ENCODE assay signal across 9 cellular contexts in genomic region chr7:87148332-87148955, GRCh38. TPM values are rescaled to one million over a fixed set of nuclear protein-coding genes. Genes with fewer than 3 reads are reported as not detected.
A peak's percentile ranks its signal among the peaks of the same experiment; 100 is the strongest.
DNase-seq lines count a peak whose midpoint lies in the region; ATAC-seq, FAIRE-seq and TF ChIP-seq lines count a peak whose summit lies in the region.
"Had no signal": no experiment of that assay in that cellular context is flagged by ENCODE, and none has a peak within 500 bp of the region (broad histone marks: within the 10 kb centered on the region; RNA-seq: fewer than 3 reads in every experiment).

No MANE protein-coding gene starts in this region.

- H4K91ac ChIP-seq in H9 (ENCODE audit: insufficient read length, low read depth, low read length) = no peak overlapping the region

- no peak overlapping the region for H3K56ac ChIP-seq in H9 (ENCODE audit: insufficient read length, low read depth, low read length)

- H2BK15ac ChIP-seq in H9 (ENCODE audit: low read depth, low read length) = no peak overlapping the region

- H3K23me2 ChIP-seq in H9 (ENCODE audit: insufficient read length, low read depth, low read length, poor library complexity, severe bottlenecking) = peaks cover 3% of the 10 kb centered on the region

- H3K4me1 ChIP-seq in CD8-positive, alpha-beta T cell (ENCODE audit: insufficient read depth, low read length) = peaks cover 5% of the 10 kb centered on the region
- H3K4me1 ChIP-seq in H9 (ENCODE audit: insufficient read depth, low read length) = no peaks in the 10 kb centered on the region
- peaks cover 9% of the 10 kb centered on the region for H3K4me1 ChIP-seq in keratinocyte (ENCODE audit: control insufficient read depth, extremely low read depth, insufficient read depth, low read length)
- peaks cover 0 to 11% (median 5%) of the 10 kb centered on the region in 4 donors for H3K4me1 ChIP-seq in stomach

- peak; percentile 49 for TF ChIP-seq CTCF in CD8-positive, alpha-beta T cell (IDR thresholded peaks at IDR 0.05)
- TF ChIP-seq CTCF in H9 (conservative IDR thresholded peaks at IDR 0.05) (peak; percentile 73), keratinocyte (optimal IDR thresholded peaks at IDR 0.05 in 1 of 3, IDR thresholded peaks at IDR 0.05 in 1 of 3, conservative IDR thresholded peaks at IDR 0.05 in 1 of 3; ENCODE audit: extremely low read depth in 1 of 3, insufficient read depth in 2 of 3, low read length in 3 of 3) (peak in 2 of 3 experiments; percentile 30 to 48), stomach (IDR thresholded peaks at IDR 0.05) (peak in 3 of 7 experiments; percentile 19 to 43 (median 34))

- no peak overlapping the region for H3K4me3 ChIP-seq in CD8-positive, alpha-beta T cell (ENCODE audit: low read depth, low read length)
- no peak overlapping the region for H3K4me3 ChIP-seq in keratinocyte (ENCODE audit: control insufficient read depth in 2 of 3, extremely low read depth in 1 of 3, insufficient read depth in 2 of 3, low read depth in 1 of 3, low read length in 3 of 3)
- H3K4me3 ChIP-seq in stomach = no peak overlapping the region

- H2BK120ac ChIP-seq in H9 (ENCODE audit: low read depth, low read length, poor library complexity, severe bottlenecking) = no peak overlapping the region

- no peak overlapping the region for H2BK12ac ChIP-seq in H9 (ENCODE audit: insufficient read length, low read depth, low read length)

- peaks cover 12% of the 10 kb centered on the region for H3K4me1 Mint-ChIP-seq in CD8-positive, alpha-beta T cell (ENCODE audit: low read depth)
- H3K4me1 Mint-ChIP-seq in H9 = peaks cover 6 to 7% of the 10 kb centered on the region in 2 experiments; a peak in 3 of 4 replicates

- no peak overlapping the region for H2BK5ac ChIP-seq in H9 (ENCODE audit: insufficient read length, low read length)

- no peak overlapping the region for H3K14ac ChIP-seq in H9 (ENCODE audit: insufficient read depth, low read length)

- intact Hi-C loops in CD8-positive, alpha-beta T cell (cut with DNase I, micrococcal nuclease) = loop anchor here (1.0 to 2.0 kb wide), 3 partner anchors 209 to 222 kb away; no protein-coding TSS in a partner anchor
- intact Hi-C loops in stomach (cut with DNase I; ENCODE audit: low total_unique reads) = no loop called here

- no peak overlapping the region for H3T11ph ChIP-seq in H9 (ENCODE audit: low read length)

- no peaks in the 10 kb centered on the region for H3K9me3 Mint-ChIP-seq in CD8-positive, alpha-beta T cell
- H3K9me3 Mint-ChIP-seq in H9 = peaks cover 0 to 4% of the 10 kb centered on the region in 2 experiments; a peak in 1 of 5 replicates
- H3K9me3 Mint-ChIP-seq: IgD-negative memory B cell had no signal

- dilution Hi-C loops in keratinocyte (cut with MboI; ENCODE audit: extremely low pct_ligation_motif_present, low sequenced_read_pairs) = no loop called here

- no peaks in the 10 kb centered on the region for H3K9me1 ChIP-seq in keratinocyte (ENCODE audit: control insufficient read depth, extremely low read depth, insufficient read depth, low read length)

- H3K4ac ChIP-seq in H9 (ENCODE audit: low read depth, low read length) = no peak overlapping the region

- H3K4me2 ChIP-seq in H9 (ENCODE audit: insufficient read depth, insufficient read length, low read length) (no peak overlapping the region), keratinocyte (ENCODE audit: control insufficient read depth, extremely low read depth, insufficient read depth, low read depth, low read length) (no peak overlapping the region)

- no peak overlapping the region for H3K27ac ChIP-seq in CD8-positive, alpha-beta T cell (ENCODE audit: low read depth, low read length)
- H3K27ac ChIP-seq in H9 (ENCODE audit: insufficient read length, low read depth, low read length) = no peak overlapping the region
- H3K27ac ChIP-seq in keratinocyte (ENCODE audit: control insufficient read depth, insufficient read depth, low read length) = no peak overlapping the region
- no peak overlapping the region for H3K27ac ChIP-seq in stomach

- no peak for TF ChIP-seq POLR2A in stomach (IDR thresholded peaks at IDR 0.05)

- H3K36me3 ChIP-seq in CD8-positive, alpha-beta T cell (ENCODE audit: insufficient read depth, low read length) = no peaks in the 10 kb centered on the region
- no peaks in the 10 kb centered on the region for H3K36me3 ChIP-seq in keratinocyte (ENCODE audit: control insufficient read depth in 2 of 2, extremely low read depth in 1 of 2, insufficient read depth in 2 of 2, low read length in 2 of 2)
- H3K36me3 ChIP-seq in stomach = no peaks in the 10 kb centered on the region

- POLR2A ChIA-PET in CD8-positive, alpha-beta T cell (lab: Charles Lee) = interaction anchor here (1.2 to 2.2 kb wide), 2 partner anchors 72 to 206 kb away, joined by 3 to 6 read pairs; partner anchors contain the start of gene TMEM243

- no peak for ATAC-seq in CD8-positive, alpha-beta T cell
- ATAC-seq in HG02852 (IDR thresholded peaks at IDR 0.05; ENCODE audit: unreplicated experiment) = no peak
- no peak for ATAC-seq in GM19351 (IDR thresholded peaks at IDR 0.05; ENCODE audit: unreplicated experiment)

- no peak overlapping the region for H3K4me3 Mint-ChIP-seq in CD8-positive, alpha-beta T cell
- H3K4me3 Mint-ChIP-seq in H9 = no peak overlapping the region

- H3K18ac ChIP-seq in H9 (ENCODE audit: insufficient read length, low read depth, low read length) = no peak overlapping the region

- H3K79me1 ChIP-seq in H9 (ENCODE audit: insufficient read depth, low read depth, low read length, poor library complexity, severe bottlenecking) = no peaks in the 10 kb centered on the region

- no peaks in the 10 kb centered on the region for H4K20me1 ChIP-seq in H9 (ENCODE audit: control insufficient read depth, insufficient read depth, insufficient read length)
- H4K20me1 ChIP-seq in keratinocyte (ENCODE audit: control insufficient read depth, extremely low read depth, insufficient read depth, low read length) = no peaks in the 10 kb centered on the region

- FAIRE-seq in TTC549 (lab: Jason Lieb, UNC) (peak; percentile 78), keratinocyte (lab: Jason Lieb, UNC) (no peak)

- WGBS in H9 (ENCODE audit: extremely low coverage, insufficient read length, low lambda C conversion rate) = no CpG with 5 or more reads among the region's 1 CpG
- WGBS in stomach, 5 donors = 10 to 42% (median 20%) methylated on average over 1 of the region's 1 CpG

- no peak overlapping the region for H4K5ac ChIP-seq in H9 (ENCODE audit: insufficient read length, low read depth, low read length)

- no peak overlapping the region for H3K23ac ChIP-seq in H9 (ENCODE audit: insufficient read length, low read depth, low read length)

- H3K27ac Mint-ChIP-seq in CD8-positive, alpha-beta T cell = no peak overlapping the region
- H3K27ac Mint-ChIP-seq in H9 = no peak overlapping the region
- H3K27ac Mint-ChIP-seq: IgD-negative memory B cell had no signal

- no peak for DNase-seq in CD8-positive, alpha-beta T cell
- DNase-seq in H9 (no peak), keratinocyte (ENCODE audit: low read depth, low spot score) (no peak), stomach (no peak), islet precursor cell (no peak)

- H2AFZ ChIP-seq in H9 (ENCODE audit: low read length) (no peak overlapping the region), keratinocyte (ENCODE audit: control insufficient read depth, low read length) (no peak overlapping the region)

- TF ChIP-seq EP300 in stomach (IDR thresholded peaks at IDR 0.05) = no peak

- no peak overlapping the region for H2BK20ac ChIP-seq in H9 (ENCODE audit: low read depth, low read length, poor library complexity, severe bottlenecking)

- no peaks in the 10 kb centered on the region for H3K9me3 ChIP-seq in CD8-positive, alpha-beta T cell (ENCODE audit: low read length)
- H3K9me3 ChIP-seq in H9 (ENCODE audit: control insufficient read depth, low read depth, low read length) (no peaks in the 10 kb centered on the region), keratinocyte (ENCODE audit: control insufficient read depth, low read depth, low read length) (no peaks in the 10 kb centered on the region), stomach (no peaks in the 10 kb centered on the region)

- H3K27me3 Mint-ChIP-seq in CD8-positive, alpha-beta T cell (ENCODE audit: low read depth) = no peaks in the 10 kb centered on the region
- no peaks in the 10 kb centered on the region for H3K27me3 Mint-ChIP-seq in H9 (ENCODE audit: low read depth)
- H3K27me3 Mint-ChIP-seq: IgD-negative memory B cell had no signal

- no peak overlapping the region for H4K8ac ChIP-seq in H9 (replicated peaks; ENCODE audit: insufficient read length, low read depth, low read length)

- H2AK5ac ChIP-seq in H9 (ENCODE audit: insufficient read length, low read length) = no peak overlapping the region

- H3K27me3 ChIP-seq in CD8-positive, alpha-beta T cell (ENCODE audit: insufficient read depth, low read length) = no peaks in the 10 kb centered on the region
- no peaks in the 10 kb centered on the region for H3K27me3 ChIP-seq in H9 (ENCODE audit: insufficient read depth, low read length)
- no peaks in the 10 kb centered on the region for H3K27me3 ChIP-seq in keratinocyte (ENCODE audit: control insufficient read depth, extremely low read depth, insufficient read depth, low read length)
- H3K27me3 ChIP-seq in stomach = no peaks in the 10 kb centered on the region

- peaks cover 14% of the 10 kb centered on the region for H3K36me3 Mint-ChIP-seq in CD8-positive, alpha-beta T cell
- H3K36me3 Mint-ChIP-seq in H9 (ENCODE audit: insufficient read depth in 1 of 3, low read depth in 3 of 3) = peaks cover 0 to 6% (median 6%) of the 10 kb centered on the region in 3 experiments; a peak in 4 of 7 replicates

- CTCF ChIA-PET in CD8-positive, alpha-beta T cell (lab: Charles Lee) = interaction anchor here (0.6 to 2.8 kb wide), 22 partner anchors 8 to 236 kb away, joined by 3 to 17 read pairs (median 3); no protein-coding TSS in a partner anchor

- H3K9ac ChIP-seq in H9 (ENCODE audit: extremely low read depth, insufficient read length, low read length) (no peak overlapping the region), keratinocyte (ENCODE audit: control insufficient read depth, extremely low read depth, insufficient read depth, low read length) (no peak overlapping the region)

- peaks cover 6% of the 10 kb centered on the region; the same call in 1 of the 2 replicates for H3K79me2 ChIP-seq in H9 (ENCODE audit: insufficient read depth, low read length)
- H3K79me2 ChIP-seq in keratinocyte (ENCODE audit: control insufficient read depth, insufficient read depth, low read length) = peaks cover 6% of the 10 kb centered on the region

RNA-seq across cellular contexts. Expression of gene DMTF1, which starts 3.8 kb away (rescaled TPM):
- 100 to 1,000 TPM in 1 of 2 experiments, 10 to 100 TPM in 1; 97.9 to 103 TPM for total RNA-seq in CD8-positive, alpha-beta T cell
- total RNA-seq in H9 (2021) (102 and 111 TPM in 2 replicates), stomach (100 to 1,000 TPM in 4 of 5 donors, 10 to 100 TPM in 1; 37.2 to 233 (median 122) TPM)
- polyA plus RNA-seq in keratinocyte (44.7 to 98.4 TPM (median 87.5 TPM) in 3 replicates), stomach (10 to 100 TPM; 10.5 to 30.5 (median 19.7) TPM)
- polyA plus RNA-seq in keratinocyte (2011; ENCODE audit: low read depth) = 51.8 TPM
- polyA plus RNA-seq in keratinocyte (2011; cell fraction: cytosol; rRNA removed) = 13.8 and 30.7 TPM in 2 replicates
- 194 and 267 TPM in 2 replicates for polyA plus RNA-seq in keratinocyte (2011; cell fraction: nucleus; rRNA removed)
- polyA plus RNA-seq in keratinocyte (2012; ENCODE audit: low replicate concordance) = 18.8 and 24.4 TPM in 2 replicates
- 15.3 to 135 TPM (median 54.1 TPM) in 3 replicates for polyA minus RNA-seq in keratinocyte
- polyA minus RNA-seq in keratinocyte (2011; cell fraction: cytosol; rRNA and poly(A)+ RNA removed) = 8.2 TPM
- polyA minus RNA-seq in keratinocyte (2011; cell fraction: nucleus; rRNA and poly(A)+ RNA removed) = 81.5 and 130 TPM in 2 replicates
